In genomic region chr19:46081928-46082727, GRCh38 we compare ENCODE assay signal across 7 cellular contexts.
DNase-seq lines count a peak whose midpoint lies in the region; ATAC-seq and TF ChIP-seq lines count a peak whose summit lies in the region.

No MANE protein-coding gene starts in this region.

- CTCF ChIA-PET in HEK293T (lab: Yijun Ruan, JAX) = interaction anchor here (0.7 to 8.0 kb wide), 10 partner anchors 8 to 181 kb away, joined by 3 to 93 read pairs (median 4); no protein-coding TSS in a partner anchor

- H3K4me3 ChIP-seq in choroid plexus epithelial cell (ENCODE audit: low read depth, low read length) = no peak overlapping the region

- ATAC-seq in HG02610 (IDR thresholded peaks at IDR 0.05; ENCODE audit: unreplicated experiment) = no peak

- peak; percentile 33 for DNase-seq in DMS153 treated with DMSO at 0.1 percent for 48 hours (lab: John Stamatoyannopoulos, UW; ENCODE audit: unreplicated experiment)
- peak; percentile 55 for DNase-seq in HEK293T (ENCODE audit: extremely low spot score)
- peak; percentile 10 to 32 for DNase-seq in NOMO-1 (lab: John Stamatoyannopoulos, UW; ENCODE audit: unreplicated experiment in 2 of 2)
- DNase-seq in choroid plexus epithelial cell (ENCODE audit: low read depth) = peak; percentile 76
- DNase-seq in medulla oblongata (ENCODE audit: extremely low spot score) = peak; percentile 74
- no peak for DNase-seq in GM19238 (ENCODE audit: insufficient read length, low spot score)

- POLR2A ChIA-PET in HEK293T (lab: Yijun Ruan, JAX) = interaction anchor here (1.0 kb wide), 1 partner anchor 52 kb away, joined by 3 read pairs; no protein-coding TSS in a partner anchor

- TF ChIP-seq CTCF in choroid plexus epithelial cell (conservative IDR thresholded peaks at IDR 0.05; ENCODE audit: low read depth, low read length) = peak; percentile 75

TF ChIP-seq in HEK293T, 16 proteins besides CTCF, POLR2A, EP300 and RAD21:
- TF ChIP-seq FOXM1 (IDR thresholded peaks at IDR 0.05; ENCODE audit: borderline replicate concordance) = no peak
- TF ChIP-seq FOXA1 (IDR thresholded peaks at IDR 0.05) = no peak
- TF ChIP-seq CTBP1 (IDR thresholded peaks at IDR 0.05; ENCODE audit: borderline replicate concordance) = no peak
- no peak for TF ChIP-seq PKNOX1 (IDR thresholded peaks at IDR 0.05)
- no peak for TF ChIP-seq BHLHE40 (IDR thresholded peaks at IDR 0.05; ENCODE audit: borderline replicate concordance)
- TF ChIP-seq HDGF (IDR thresholded peaks at IDR 0.05; ENCODE audit: borderline replicate concordance) = no peak
- no peak for TF ChIP-seq FOXK2 (IDR thresholded peaks at IDR 0.05)
- TF ChIP-seq NFRKB (IDR thresholded peaks at IDR 0.05) = no peak
- no peak for TF ChIP-seq ARNT (IDR thresholded peaks at IDR 0.05)
- TF ChIP-seq SUZ12 (IDR thresholded peaks at IDR 0.05) = no peak
- no peak for TF ChIP-seq ELF4 (IDR thresholded peaks at IDR 0.05)
- TF ChIP-seq SP1 (IDR thresholded peaks at IDR 0.05) = no peak
- TF ChIP-seq LEF1 (IDR thresholded peaks at IDR 0.05; ENCODE audit: borderline replicate concordance) = no peak
- no peak for TF ChIP-seq ZNF384 (IDR thresholded peaks at IDR 0.05)
- TF ChIP-seq TARDBP (IDR thresholded peaks at IDR 0.05) = no peak
- no peak for TF ChIP-seq L3MBTL2 (conservative IDR thresholded peaks at IDR 0.05)
